In the genomic region with DNA sequence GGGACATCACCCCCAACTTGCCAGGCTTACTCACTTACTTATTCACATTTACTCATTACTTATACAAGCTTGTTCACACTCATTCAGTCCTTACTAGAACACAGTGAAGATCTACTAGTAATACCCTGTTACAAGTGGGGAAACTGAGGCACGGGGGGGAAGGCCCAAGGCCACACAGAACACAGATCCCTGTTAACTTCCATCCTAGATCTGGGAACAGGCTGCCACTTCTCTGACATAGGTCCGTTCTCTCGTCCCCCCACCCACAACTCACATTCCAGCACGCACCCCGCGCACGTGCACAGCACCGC, we compare ENCODE assay signal across 1 cellular context.
TF ChIP-seq lines count a peak whose summit lies in the region.

No MANE protein-coding gene starts in this region.

TF ChIP-seq in HCT116, 20 proteins besides CTCF, POLR2A, EP300 and RAD21 (continued from another document):
- TF ChIP-seq, protein P1, sequence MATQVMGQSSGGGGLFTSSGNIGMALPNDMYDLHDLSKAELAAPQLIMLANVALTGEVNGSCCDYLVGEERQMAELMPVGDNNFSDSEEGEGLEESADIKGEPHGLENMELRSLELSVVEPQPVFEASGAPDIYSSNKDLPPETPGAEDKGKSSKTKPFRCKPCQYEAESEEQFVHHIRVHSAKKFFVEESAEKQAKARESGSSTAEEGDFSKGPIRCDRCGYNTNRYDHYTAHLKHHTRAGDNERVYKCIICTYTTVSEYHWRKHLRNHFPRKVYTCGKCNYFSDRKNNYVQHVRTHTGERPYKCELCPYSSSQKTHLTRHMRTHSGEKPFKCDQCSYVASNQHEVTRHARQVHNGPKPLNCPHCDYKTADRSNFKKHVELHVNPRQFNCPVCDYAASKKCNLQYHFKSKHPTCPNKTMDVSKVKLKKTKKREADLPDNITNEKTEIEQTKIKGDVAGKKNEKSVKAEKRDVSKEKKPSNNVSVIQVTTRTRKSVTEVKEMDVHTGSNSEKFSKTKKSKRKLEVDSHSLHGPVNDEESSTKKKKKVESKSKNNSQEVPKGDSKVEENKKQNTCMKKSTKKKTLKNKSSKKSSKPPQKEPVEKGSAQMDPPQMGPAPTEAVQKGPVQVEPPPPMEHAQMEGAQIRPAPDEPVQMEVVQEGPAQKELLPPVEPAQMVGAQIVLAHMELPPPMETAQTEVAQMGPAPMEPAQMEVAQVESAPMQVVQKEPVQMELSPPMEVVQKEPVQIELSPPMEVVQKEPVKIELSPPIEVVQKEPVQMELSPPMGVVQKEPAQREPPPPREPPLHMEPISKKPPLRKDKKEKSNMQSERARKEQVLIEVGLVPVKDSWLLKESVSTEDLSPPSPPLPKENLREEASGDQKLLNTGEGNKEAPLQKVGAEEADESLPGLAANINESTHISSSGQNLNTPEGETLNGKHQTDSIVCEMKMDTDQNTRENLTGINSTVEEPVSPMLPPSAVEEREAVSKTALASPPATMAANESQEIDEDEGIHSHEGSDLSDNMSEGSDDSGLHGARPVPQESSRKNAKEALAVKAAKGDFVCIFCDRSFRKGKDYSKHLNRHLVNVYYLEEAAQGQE (IDR thresholded peaks at IDR 0.05; ENCODE audit: low read depth), result no peak
- TF ChIP-seq EZH2 (IDR thresholded peaks at IDR 0.05), result no peak
- no peak for TF ChIP-seq SIN3A (IDR thresholded peaks at IDR 0.05; ENCODE audit: low read depth)
- TF ChIP-seq EZH2phosphoT487 (IDR thresholded peaks at IDR 0.05; ENCODE audit: borderline replicate concordance), result no peak
- TF ChIP-seq SP1 (IDR thresholded peaks at IDR 0.05; ENCODE audit: low read depth), result no peak
- TF ChIP-seq, protein P2, sequence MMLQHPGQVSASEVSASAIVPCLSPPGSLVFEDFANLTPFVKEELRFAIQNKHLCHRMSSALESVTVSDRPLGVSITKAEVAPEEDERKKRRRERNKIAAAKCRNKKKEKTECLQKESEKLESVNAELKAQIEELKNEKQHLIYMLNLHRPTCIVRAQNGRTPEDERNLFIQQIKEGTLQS (IDR thresholded peaks at IDR 0.05), result no peak
- no peak for TF ChIP-seq CBX3 (IDR thresholded peaks at IDR 0.05; ENCODE audit: low read depth)
